Comparison of ENCODE assay signal across 9 cellular contexts in genomic region chr16:58644108-58644507, GRCh38.
"Had no signal": no experiment of that assay in that cellular context is flagged by ENCODE, and none has a peak within 500 bp of the region (broad histone marks: within the 10 kb centered on the region; RNA-seq: fewer than 3 reads in every experiment).

No MANE protein-coding gene starts in this region.

- H3K4me3 Mint-ChIP-seq: GM23338, H9, HFFc6 had no signal

- H3K4me3 ChIP-seq: GM23338, K562 had no signal

- H3K27ac Mint-ChIP-seq: GM23338, H9, HFFc6 had no signal

- FAIRE-seq: H1, H54, K562 had no signal

- H3K4me2 ChIP-seq: GM23338 had no signal

- H3K9me3 Mint-ChIP-seq: GM23338, H9, HFFc6 had no signal

- H3K4me1 Mint-ChIP-seq: GM23338 had no signal

- DNase-seq: H9, HCEC 1CT, HFFc6, IMR-90 had no signal

- H2AFZ ChIP-seq: GM23338 had no signal

- H3K27ac ChIP-seq: HL-60 had no signal

- ATAC-seq: GM23338, K562 had no signal
